ENCODE assay signal across 11 cellular contexts in the genomic region with DNA sequence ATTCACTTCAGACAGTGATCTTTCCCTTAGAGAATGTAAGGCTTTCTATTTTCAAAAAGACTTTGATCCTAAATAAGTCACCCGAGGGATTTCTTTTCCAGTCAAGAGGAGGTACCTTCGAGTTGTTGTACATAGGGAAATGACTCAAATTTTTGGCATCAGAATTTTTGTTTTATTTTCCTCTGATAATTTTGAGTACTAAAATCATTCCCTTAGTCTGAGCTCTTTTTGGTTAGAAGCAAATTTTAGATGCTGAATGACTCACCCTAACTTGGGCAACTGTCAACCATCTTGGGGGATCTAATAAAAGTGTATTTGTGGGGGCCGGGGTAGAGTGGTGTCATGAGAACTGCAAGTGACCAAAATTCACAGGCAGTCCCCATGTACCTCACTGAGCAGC.
DNase-seq lines count a peak whose midpoint lies in the region; ATAC-seq and TF ChIP-seq lines count a peak whose summit lies in the region.
"Had no signal": no experiment of that assay in that cellular context is flagged by ENCODE, and none has a peak within 500 bp of the region (broad histone marks: within the 10 kb centered on the region; RNA-seq: fewer than 3 reads in every experiment).

No MANE protein-coding gene starts in this region.

- H3K79me1 ChIP-seq in IMR-90 (ENCODE audit: low read depth in 1 of 2, low read length in 2 of 2), result 0 out of 4 replicates have a peak, but pooled peaks cover 0 to 3% of the 10 kb centered on the region in 2 experiments

- 0 out of 2 replicates have a peak overlapping the region, but pooled peaks have one; percentile 12 for H3K4me2 ChIP-seq in IMR-90 (ENCODE audit: low read depth, low read length)

- peaks cover 9% of the 10 kb centered on the region for H3K4me1 ChIP-seq in IMR-90 (ENCODE audit: control insufficient read depth, insufficient read depth, low read length)

- H3K9me3 ChIP-seq in IMR-90 (ENCODE audit: control insufficient read depth, insufficient read depth, low read length), result no peaks in the 10 kb centered on the region

- TF ChIP-seq POLR2A in IMR-90 (IDR thresholded peaks at IDR 0.05; ENCODE audit: low read depth, low read length), result no peak

- H3K9ac ChIP-seq in IMR-90 (ENCODE audit: low read depth, low read length), result no peak overlapping the region

- POLR2A ChIA-PET in IMR-90 (lab: Charles Lee; ENCODE audit: unreplicated experiment), result no interaction called here

- H4K8ac ChIP-seq in IMR-90 (ENCODE audit: low read depth in 2 of 2, low read length in 2 of 2), result peak overlapping the region in 1 of 2 experiments; percentile 26; a peak in 1 of 4 replicates

- peak overlapping the region; percentile 26; the same call in 1 of the 2 replicates for H3K4ac ChIP-seq in IMR-90 (ENCODE audit: low read depth, low read length)

- H3K4me3 ChIP-seq in IMR-90 (ENCODE audit: insufficient read depth, low read depth, low read length), result no peak overlapping the region

- intact Hi-C loops in IMR-90 (cut with micrococcal nuclease), result no loop called here

- H3K36me3 ChIP-seq in IMR-90 (ENCODE audit: control insufficient read depth, insufficient read depth, low read length), result peaks cover 1% of the 10 kb centered on the region; the same call in 1 of the 2 replicates

- peak overlapping the region; percentile 62; the same call in 1 of the 2 replicates for H2BK20ac ChIP-seq in IMR-90 (ENCODE audit: low read depth, low read length)

- H3K27ac ChIP-seq in IMR-90 (ENCODE audit: insufficient read depth, low read length), result peak overlapping the region; percentile 13; the same call in 1 of the 2 replicates

- H3K27me3 ChIP-seq in IMR-90 (ENCODE audit: control insufficient read depth, insufficient read depth, low read length), result no peaks in the 10 kb centered on the region

- H4K91ac ChIP-seq in IMR-90 (ENCODE audit: insufficient read depth, low read depth, low read length), result no peak overlapping the region

- H3K56ac ChIP-seq in IMR-90 (ENCODE audit: extremely low read depth, insufficient read depth, low read length), result no peak overlapping the region

- peaks cover 8% of the 10 kb centered on the region for H3K9me1 ChIP-seq in IMR-90 (ENCODE audit: insufficient read depth, low read length)

- H2AFZ ChIP-seq in IMR-90 (replicated peaks; ENCODE audit: low read length, poor library complexity), result no peak overlapping the region

- CTCF ChIA-PET in IMR-90 (lab: Yijun Ruan, JAX), result interaction anchor here (0.6 kb wide), 1 partner anchor 113 kb away, joined by 4 read pairs; no protein-coding TSS in a partner anchor

- no peak overlapping the region for H2BK15ac ChIP-seq in IMR-90 (ENCODE audit: low read depth, low read length)

- H2BK120ac ChIP-seq in IMR-90 (ENCODE audit: low read depth, low read length), result peak overlapping the region; percentile 14; the same call in 1 of the 2 replicates

- peak; percentile 80 for DNase-seq in IMR-90
- peak; percentile 70 for DNase-seq in astrocyte of the hippocampus (ENCODE audit: low read depth, low spot score)
- DNase-seq in hepatic stellate cell (ENCODE audit: low spot score), result peak; percentile 40
- peak; percentile 79 for DNase-seq in stromal cell of bone marrow (ENCODE audit: low read depth)
- no peak for DNase-seq in NCI-H82 (lab: John Stamatoyannopoulos, UW)
- DNase-seq in activated CD8-positive, alpha-beta memory T cell treated with anti-CD3 and anti-CD28 coated beads, Interleukin-2, amount 50 U/mL, for 4 hours, result no peak
- DNase-seq: activated B cell treated with CpG ODN at 0.5 μM for 24 hours, cortex of kidney, NCI-H524 had no signal

- H3K14ac ChIP-seq in IMR-90 (replicated peaks; ENCODE audit: low read depth, low read length), result no peak overlapping the region

- no TSS peak for BruUV-seq in IMR-90 (replicated peaks; lab: Mats Ljungman, UMichigan)

- ATAC-seq in IMR-90 (ENCODE audit: low read depth) (peak; percentile 71), GM19467 (IDR thresholded peaks at IDR 0.05; ENCODE audit: unreplicated experiment) (no peak)
- ATAC-seq: activated T-helper 17 cell treated with anti-CD3 and anti-CD28 coated beads, Interleukin-2, amount 50 U/mL, for 72 hours had no signal

- no peak for TF ChIP-seq RAD21 in IMR-90 (IDR thresholded peaks at IDR 0.05; ENCODE audit: low read length)

- no peaks in the 10 kb centered on the region for H4K20me1 ChIP-seq in IMR-90 (ENCODE audit: insufficient read depth, low read length)

- dilution Hi-C loops in IMR-90 (cut with HindIII; ENCODE audit: low sequenced_read_pairs, unreplicated experiment), result no loop called here

- H2BK5ac ChIP-seq in IMR-90 (ENCODE audit: low read depth, low read length, poor library complexity, severe bottlenecking), result no peak overlapping the region

- WGBS in IMR-90 (ENCODE audit: extremely low coverage in 2 of 2, insufficient read length in 1 of 2), 2 experiments, result no CpG with 5 or more reads among the region's 3 CpGs

- in situ Hi-C loops in IMR-90 (cut with MboI; ENCODE audit: low sequenced_read_pairs), result loop anchor here (25.0 kb wide), 1 partner anchor 188 kb away; a partner anchor contains a TSS

- peak overlapping the region; percentile 59; the same call in 1 of the 2 replicates for H2AK5ac ChIP-seq in IMR-90 (ENCODE audit: low read depth, low read length)

- H3K23ac ChIP-seq in IMR-90 (ENCODE audit: low read depth, low read length), result peak overlapping the region; percentile 9; the same call in 1 of the 2 replicates

- no peak overlapping the region for H4K5ac ChIP-seq in IMR-90 (ENCODE audit: low read depth, low read length)

- no peak for TF ChIP-seq CTCF in IMR-90 (conservative IDR thresholded peaks at IDR 0.05; ENCODE audit: low read depth, low read length)

- H2AK9ac ChIP-seq in IMR-90 (replicated peaks; ENCODE audit: low read depth, low read length, poor library complexity), result no peak overlapping the region

- H3K18ac ChIP-seq in IMR-90 (ENCODE audit: low read depth, low read length), result peak overlapping the region; percentile 71; the same call in 1 of the 2 replicates

TF ChIP-seq in IMR-90, 13 proteins besides CTCF, POLR2A, EP300 and RAD21:
- TF ChIP-seq NFE2L2 (IDR thresholded peaks at IDR 0.05; ENCODE audit: low read depth, low read length), result no peak
- TF ChIP-seq, protein P1, sequence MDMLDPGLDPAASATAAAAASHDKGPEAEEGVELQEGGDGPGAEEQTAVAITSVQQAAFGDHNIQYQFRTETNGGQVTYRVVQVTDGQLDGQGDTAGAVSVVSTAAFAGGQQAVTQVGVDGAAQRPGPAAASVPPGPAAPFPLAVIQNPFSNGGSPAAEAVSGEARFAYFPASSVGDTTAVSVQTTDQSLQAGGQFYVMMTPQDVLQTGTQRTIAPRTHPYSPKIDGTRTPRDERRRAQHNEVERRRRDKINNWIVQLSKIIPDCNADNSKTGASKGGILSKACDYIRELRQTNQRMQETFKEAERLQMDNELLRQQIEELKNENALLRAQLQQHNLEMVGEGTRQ (IDR thresholded peaks at IDR 0.05; ENCODE audit: low read depth, low read length), result no peak
- TF ChIP-seq MAFK (IDR thresholded peaks at IDR 0.05; ENCODE audit: low read depth, low read length), result no peak
- TF ChIP-seq CEBPB (IDR thresholded peaks at IDR 0.05; ENCODE audit: low read depth, low read length), result no peak
- no peak for TF ChIP-seq CHD1 (IDR thresholded peaks at IDR 0.05; ENCODE audit: low read depth, low read length)
- TF ChIP-seq, protein P2, sequence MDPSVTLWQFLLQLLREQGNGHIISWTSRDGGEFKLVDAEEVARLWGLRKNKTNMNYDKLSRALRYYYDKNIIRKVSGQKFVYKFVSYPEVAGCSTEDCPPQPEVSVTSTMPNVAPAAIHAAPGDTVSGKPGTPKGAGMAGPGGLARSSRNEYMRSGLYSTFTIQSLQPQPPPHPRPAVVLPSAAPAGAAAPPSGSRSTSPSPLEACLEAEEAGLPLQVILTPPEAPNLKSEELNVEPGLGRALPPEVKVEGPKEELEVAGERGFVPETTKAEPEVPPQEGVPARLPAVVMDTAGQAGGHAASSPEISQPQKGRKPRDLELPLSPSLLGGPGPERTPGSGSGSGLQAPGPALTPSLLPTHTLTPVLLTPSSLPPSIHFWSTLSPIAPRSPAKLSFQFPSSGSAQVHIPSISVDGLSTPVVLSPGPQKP (IDR thresholded peaks at IDR 0.05; ENCODE audit: borderline replicate concordance, low read depth, low read length), result no peak
- TF ChIP-seq SMC3 (IDR thresholded peaks at IDR 0.05; ENCODE audit: low read depth, low read length), result no peak
- TF ChIP-seq BHLHE40 (IDR thresholded peaks at IDR 0.05; ENCODE audit: low read depth, low read length), result no peak
- no peak for TF ChIP-seq RFX5 (IDR thresholded peaks at IDR 0.05; ENCODE audit: low read depth, low read length)
- TF ChIP-seq MAZ (IDR thresholded peaks at IDR 0.05; ENCODE audit: borderline replicate concordance, low read depth, low read length), result no peak
- no peak for TF ChIP-seq RCOR1 (IDR thresholded peaks at IDR 0.05; ENCODE audit: insufficient replicate concordance, low read length)

Comparison
In these comparisons a context has a peak if more than half of its experiments do, and no peak if none do; other contexts are left out.
1. DNase-seq: peak in IMR-90 (single experiment), astrocyte of the hippocampus (single experiment), hepatic stellate cell (single experiment) and stromal cell of bone marrow (single experiment); none in NCI-H82 (single experiment) and activated CD8-positive, alpha-beta memory T cell treated with anti-CD3 and anti-CD28 coated beads, Interleukin-2, amount 50 U/mL, for 4 hours (single experiment).